In the genomic region with DNA sequence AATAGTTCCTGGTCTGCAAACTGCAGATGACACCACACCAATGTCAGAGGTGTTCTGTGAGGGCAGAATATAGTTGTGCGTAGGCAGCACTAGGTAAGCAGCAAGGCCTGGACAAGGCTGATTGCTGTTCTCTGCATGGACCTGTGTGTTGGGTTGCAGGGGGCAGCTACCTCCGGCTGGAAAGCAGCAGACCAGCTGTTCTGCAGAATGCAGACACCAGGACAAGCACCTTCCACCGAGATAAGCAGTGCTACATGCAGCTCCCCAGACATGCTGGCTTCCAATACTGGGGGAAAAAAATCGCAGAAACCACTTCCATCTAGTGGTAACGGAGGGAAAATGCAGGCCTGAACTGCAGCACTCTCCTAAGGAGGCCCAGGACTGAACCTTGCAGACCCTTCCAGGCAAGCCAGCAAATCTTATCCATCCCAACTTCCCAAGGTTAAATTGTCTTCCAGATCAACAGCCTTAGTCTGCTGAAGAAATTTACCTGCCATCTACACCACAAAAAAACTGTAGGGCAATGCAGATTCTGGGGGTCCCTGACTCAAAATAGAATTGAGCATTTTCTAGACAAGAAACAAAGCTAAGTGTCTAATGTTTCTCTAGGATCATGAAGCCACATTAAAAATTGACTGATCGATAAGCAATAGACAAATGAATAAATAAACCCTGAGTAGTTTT, we compare ENCODE assay signal across 9 cellular contexts. TPM values are rescaled to one million over a fixed set of nuclear protein-coding genes. Genes with fewer than 3 reads are reported as not detected.
DNase-seq lines count a peak whose midpoint lies in the region; ATAC-seq and TF ChIP-seq lines count a peak whose summit lies in the region.
"Had no signal": no experiment of that assay in that cellular context is flagged by ENCODE, and none has a peak within 500 bp of the region (broad histone marks: within the 10 kb centered on the region; RNA-seq: fewer than 3 reads in every experiment).

No MANE protein-coding gene starts in this region.

- H3K4me1 ChIP-seq in left lung: no peaks in the 10 kb centered on the region
- H3K4me1 ChIP-seq in upper lobe of right lung: no peaks in the 10 kb centered on the region

- H3K27ac ChIP-seq in left lung: no peak overlapping the region
- H3K27ac ChIP-seq in upper lobe of right lung: no peak overlapping the region

- intact Hi-C loops in left lung (cut with DNase I) (loop anchor here in 1 of 2 donors (5.0 kb wide), 1 partner anchor 205 kb away; no protein-coding TSS in a partner anchor), upper lobe of right lung (cut with DNase I) (loop anchor here (10.0 kb wide), 1 partner anchor 202 kb away; no protein-coding TSS in a partner anchor)

- H3K4me3 ChIP-seq in choroid plexus epithelial cell (ENCODE audit: low read depth, low read length) (no peak overlapping the region), left lung (no peak overlapping the region), upper lobe of right lung (no peak overlapping the region)

- H3K36me3 ChIP-seq in left lung (no peaks in the 10 kb centered on the region), upper lobe of right lung (no peaks in the 10 kb centered on the region)

- DNase-seq in C1 segment of cervical spinal cord (lab: John Stamatoyannopoulos, UW): peak in 8 of 14 donors; percentile 15 to 59 (median 24)
- peak; percentile 84 for DNase-seq in NCI-H82 (lab: John Stamatoyannopoulos, UW)
- peak; percentile 54 for DNase-seq in choroid plexus epithelial cell (ENCODE audit: low read depth)
- DNase-seq in left lung: no peak
- DNase-seq in upper lobe of right lung: no peak

- TF ChIP-seq CTCF in choroid plexus epithelial cell (conservative IDR thresholded peaks at IDR 0.05; ENCODE audit: low read depth, low read length): peak; percentile 66
- TF ChIP-seq CTCF in left lung (IDR thresholded peaks at IDR 0.05): peak; percentile 60 to 67
- peak; percentile 72 for TF ChIP-seq CTCF in upper lobe of right lung (IDR thresholded peaks at IDR 0.05)

- H3K27me3 ChIP-seq in left lung: no peaks in the 10 kb centered on the region
- H3K27me3 ChIP-seq in upper lobe of right lung: no peaks in the 10 kb centered on the region

- ATAC-seq in GM18505 (IDR thresholded peaks at IDR 0.05; ENCODE audit: unreplicated experiment) (peak; percentile 82), HG03571 (IDR thresholded peaks at IDR 0.05; ENCODE audit: unreplicated experiment) (peak; percentile 64), left lung (peak; percentile 97), upper lobe of right lung (peak; percentile 90), HG03521 (IDR thresholded peaks at IDR 0.05; ENCODE audit: unreplicated experiment) (no peak)

- TF ChIP-seq POLR2A in GM18505 (IDR thresholded peaks at IDR 0.05; ENCODE audit: borderline replicate concordance, extremely low read depth, insufficient read depth, insufficient read length): no peak

- H3K9me3 ChIP-seq in left lung (no peaks in the 10 kb centered on the region), upper lobe of right lung (no peaks in the 10 kb centered on the region)

RNA-seq across cellular contexts. Expression of a gene that starts 50.5 kb away (rescaled TPM):
- total RNA-seq in left lung (10 to 100 TPM; 26.0 to 36.1 TPM), upper lobe of right lung (29.2 TPM)
- total RNA-seq: naive thymus-derived CD8-positive, alpha-beta T cell had no signal

Comparison
In these comparisons a context has a peak if more than half of its experiments do, and no peak if none do; other contexts are left out.
1. DNase-seq: peak in C1 segment of cervical spinal cord (8 of 14), NCI-H82 (single experiment) and choroid plexus epithelial cell (single experiment); none in left lung (0 of 2) and upper lobe of right lung (single experiment).
2. Peak in every context shown above with its lines, with median percentiles within 50 percentile points of each other: CTCF ChIP-seq.